ENCODE assay signal across 8 cellular contexts in genomic region chr5:58459276-58459859, GRCh38. TPM values are rescaled to one million over a fixed set of nuclear protein-coding genes. Genes with fewer than 3 reads are reported as not detected.
A peak's percentile ranks its signal among the peaks of the same experiment; 100 is the strongest.
DNase-seq lines count a peak whose midpoint lies in the region; ATAC-seq and TF ChIP-seq lines count a peak whose summit lies in the region.

No MANE protein-coding gene starts in this region.

- no peaks in the 10 kb centered on the region for H3K4me1 ChIP-seq in muscle layer of colon (ENCODE audit: insufficient read depth, low read length)
- H3K4me1 ChIP-seq in vagina: peaks cover 32% of the 10 kb centered on the region

- CTCF ChIA-PET in activated B cell treated with CpG ODN at 0.5 μM for 24 hours (lab: Charles Lee): interaction anchor here (0.8 to 6.6 kb wide), 8 partner anchors 11 to 1190 kb away, joined by 3 to 81 read pairs (median 4); no protein-coding TSS in a partner anchor

- H3K27me3 ChIP-seq in muscle layer of colon (ENCODE audit: control insufficient read depth in 1 of 2, insufficient read depth in 2 of 2, low read length in 2 of 2) (no peaks in the 10 kb centered on the region), vagina (no peaks in the 10 kb centered on the region)

- POLR2A ChIA-PET in activated B cell treated with CpG ODN at 0.5 μM for 24 hours (lab: Charles Lee): interaction anchor here (0.8 to 2.0 kb wide), 6 partner anchors 17 to 1550 kb away, joined by 3 to 7 read pairs (median 4); partner anchors contain the start of genes GAPT, RAB3C and SETD9

- peaks cover 16% of the 10 kb centered on the region for H3K4me1 Mint-ChIP-seq in activated B cell treated with CpG ODN at 0.5 μM for 24 hours

- no peak for TF ChIP-seq POLR2A in vagina (IDR thresholded peaks at IDR 0.05)

- H3K36me3 Mint-ChIP-seq in activated B cell treated with CpG ODN at 0.5 μM for 24 hours (ENCODE audit: low read depth): peaks cover 20% of the 10 kb centered on the region

- H3K36me3 ChIP-seq in muscle layer of colon (ENCODE audit: insufficient read depth, low read length) (peaks cover 7% of the 10 kb centered on the region), vagina (peaks cover 0 to 25% of the 10 kb centered on the region in 2 donors)

- peak overlapping the region; percentile 35 for H3K27ac Mint-ChIP-seq in activated B cell treated with CpG ODN at 0.5 μM for 24 hours

- peak; percentile 59 for DNase-seq in DMS 273 (lab: John Stamatoyannopoulos, UW; ENCODE audit: unreplicated experiment)
- DNase-seq in DMS 273 treated with DMSO at 0.1 percent for 48 hours (lab: John Stamatoyannopoulos, UW): no peak
- no peak for DNase-seq in activated B cell treated with CpG ODN at 0.5 μM for 24 hours
- no peak for DNase-seq in epithelial cell of proximal tubule (ENCODE audit: low read depth)
- DNase-seq in vagina (ENCODE audit: extremely low spot score in 2 of 2): no peak
- no peak for DNase-seq in dedifferentiated amniotic fluid mesenchymal stem cell (ENCODE audit: extremely low spot score)

- H3K4me3 Mint-ChIP-seq in activated B cell treated with CpG ODN at 0.5 μM for 24 hours: peak overlapping the region; percentile 89

- no peaks in the 10 kb centered on the region for H3K27me3 Mint-ChIP-seq in activated B cell treated with CpG ODN at 0.5 μM for 24 hours

- no peaks in the 10 kb centered on the region for H3K9me3 Mint-ChIP-seq in activated B cell treated with CpG ODN at 0.5 μM for 24 hours

- ATAC-seq in HG03439 (IDR thresholded peaks at IDR 0.05; ENCODE audit: unreplicated experiment): peak; percentile 6
- ATAC-seq in activated B cell treated with CpG ODN at 0.5 μM for 24 hours (ENCODE audit: low read depth): no peak

- no peaks in the 10 kb centered on the region for H3K9me3 ChIP-seq in muscle layer of colon (ENCODE audit: low read length)
- no peaks in the 10 kb centered on the region for H3K9me3 ChIP-seq in vagina

- no peak for TF ChIP-seq CTCF in activated B cell treated with CpG ODN at 0.5 μM for 24 hours (IDR thresholded peaks at IDR 0.05)
- TF ChIP-seq CTCF in epithelial cell of proximal tubule (conservative IDR thresholded peaks at IDR 0.05; ENCODE audit: low read depth, low read length): no peak
- no peak for TF ChIP-seq CTCF in vagina (IDR thresholded peaks at IDR 0.05)

- peak overlapping the region; percentile 88 for H3K4me3 ChIP-seq in epithelial cell of proximal tubule (ENCODE audit: low read depth, low read length)
- peak overlapping the region; percentile 72 for H3K4me3 ChIP-seq in muscle layer of colon (ENCODE audit: low read depth in 1 of 2, low read length in 2 of 2)
- peak overlapping the region; percentile 81 to 87 for H3K4me3 ChIP-seq in vagina

- intact Hi-C loops in activated B cell treated with CpG ODN at 0.5 μM for 24 hours (cut with micrococcal nuclease): loop anchor here (1.0 kb wide), 1 partner anchor 1507 kb away; the partner anchor contains the start of gene MIER3
- intact Hi-C loops in vagina (cut with DNase I): no loop called here

- H3K27ac ChIP-seq in muscle layer of colon (ENCODE audit: low read depth, low read length) (peak overlapping the region; percentile 85), vagina (peak overlapping the region; percentile 94)

- H3K9ac ChIP-seq in muscle layer of colon (ENCODE audit: low read length): peak overlapping the region; percentile 32

RNA-seq across cellular contexts. Expression of gene PLK2, which starts 0.5 kb away (rescaled TPM):
- total RNA-seq in activated B cell treated with CpG ODN at 0.5 μM for 24 hours: 10.4 and 10.9 TPM in 2 replicates
- 437 and 613 TPM in 2 replicates for total RNA-seq in epithelial cell of proximal tubule
- total RNA-seq in vagina: 169 TPM

RNA-seq across cellular contexts. Expression of gene GAPT, which starts 31.9 kb away (rescaled TPM):
- total RNA-seq in activated B cell treated with CpG ODN at 0.5 μM for 24 hours (39.8 and 40.3 TPM in 2 replicates), epithelial cell of proximal tubule (not detected in 2 replicates), vagina (not detected)

Comparison
In these comparisons a context has a peak if more than half of its experiments do, and no peak if none do; other contexts are left out.
1. RNA of gene PLK2, which starts 0.5 kb away (total RNA-seq): 437 to 613 TPM in epithelial cell of proximal tubule and 169 TPM in vagina (single experiment); 10.4 to 10.9 TPM in activated B cell treated with CpG ODN at 0.5 μM for 24 hours; every median in the first group is over 10 times any median in the second.
2. RNA of gene GAPT, which starts 31.9 kb away (total RNA-seq): 39.8 to 40.3 TPM in activated B cell treated with CpG ODN at 0.5 μM for 24 hours; not detected in vagina (single experiment) and not detected in epithelial cell of proximal tubule; every median in the first group is over 10 times any median in the second.
3. Peak in every context shown above with its lines, with median percentiles within 50 percentile points of each other: H3K4me3 ChIP-seq.